9 cellular contexts compared by ENCODE assay signal in genomic region chr19:32652893-32653625, GRCh38. TPM values are rescaled to one million over a fixed set of nuclear protein-coding genes. Genes with fewer than 3 reads are reported as not detected.
DNase-seq lines count a peak whose midpoint lies in the region; ATAC-seq and TF ChIP-seq lines count a peak whose summit lies in the region.
"Had no signal": no experiment of that assay in that cellular context is flagged by ENCODE, and none has a peak within 500 bp of the region (broad histone marks: within the 10 kb centered on the region; RNA-seq: fewer than 3 reads in every experiment).

No MANE protein-coding gene starts in this region.

- WGBS in right lobe of liver (ENCODE audit: insufficient coverage, low coverage, low lambda C conversion rate, missing lambda C conversion rate), result 31% methylated on average over 12 of the region's 13 CpGs

- ATAC-seq in right lobe of liver (peak; percentile 80 to 89 (median 86)), HG03354 (IDR thresholded peaks at IDR 0.05; ENCODE audit: poor library complexity, severe bottlenecking, unreplicated experiment) (no peak), PC-3 (no peak)

- peaks cover 0 to 18% (median 4%) of the 10 kb centered on the region in 4 donors for H3K4me1 ChIP-seq in right lobe of liver
- no peaks in the 10 kb centered on the region for H3K4me1 ChIP-seq in PC-3 (ENCODE audit: insufficient read depth, low read length)

- no peaks in the 10 kb centered on the region for H3F3A ChIP-seq in PC-3 (ENCODE audit: low read length, unreplicated experiment)

- DNase-seq in NCI-H2227 treated with DMSO at 0.1 percent for 48 hours (lab: John Stamatoyannopoulos, UW) (peak; percentile 35), NCI-H2227 (lab: John Stamatoyannopoulos, UW; ENCODE audit: unreplicated experiment) (no peak), dermis blood vessel endothelial cell (peak; percentile 72), right lobe of liver (peak; percentile 82 to 93 (median 84)), ureter (ENCODE audit: low spot score) (peak; percentile 75), CD1c-positive myeloid dendritic cell (ENCODE audit: extremely low spot score) (no peak), PC-3 (no peak)
- DNase-seq: NCI-H1048 had no signal

- no peak overlapping the region for H3K4me2 ChIP-seq in PC-3 (ENCODE audit: low read length)

- H3K9me2 ChIP-seq in PC-3 (replicated peaks; ENCODE audit: low read length), result no peaks in the 10 kb centered on the region

- H3K79me2 ChIP-seq in PC-3 (ENCODE audit: low read length), result no peaks in the 10 kb centered on the region

- H3K27me3 ChIP-seq in right lobe of liver (no peaks in the 10 kb centered on the region), PC-3 (ENCODE audit: low read length) (no peaks in the 10 kb centered on the region)

- no peaks in the 10 kb centered on the region for H4K20me1 ChIP-seq in PC-3 (ENCODE audit: low read length)

- POLR2A ChIA-PET in PC-3 (lab: Charles Lee; ENCODE audit: unreplicated experiment), result no interaction called here

- BruUV-seq in PC-3 (replicated peaks; lab: Mats Ljungman, UMichigan), result no TSS peak

- TF ChIP-seq POLR2A in right lobe of liver (IDR thresholded peaks at IDR 0.05), result no peak

- H3K9me3 ChIP-seq in right lobe of liver, result no peaks in the 10 kb centered on the region
- H3K9me3 ChIP-seq in PC-3 (ENCODE audit: low read length), result no peaks in the 10 kb centered on the region

- CTCF ChIA-PET in PC-3 (lab: Charles Lee), result no interaction called here

- H3K36me3 ChIP-seq in right lobe of liver, result peaks cover 0 to 2% (median 0%) of the 10 kb centered on the region in 4 donors
- H3K36me3 ChIP-seq in PC-3 (ENCODE audit: low read depth, low read length), result no peaks in the 10 kb centered on the region

- intact Hi-C loops in right lobe of liver (cut with DNase I), result no loop called here
- intact Hi-C loops in PC-3 (cut with micrococcal nuclease), result no loop called here

- no peak for TF ChIP-seq CTCF in right lobe of liver (IDR thresholded peaks at IDR 0.05)
- no peak for TF ChIP-seq CTCF in PC-3 (conservative IDR thresholded peaks at IDR 0.05; ENCODE audit: low read depth, low read length)

- H3K9ac ChIP-seq in PC-3 (ENCODE audit: low read length), result no peak overlapping the region

- H3K4me3 ChIP-seq in right lobe of liver (no peak overlapping the region), PC-3 (ENCODE audit: low read length) (no peak overlapping the region)

- no peak overlapping the region for H2AFZ ChIP-seq in PC-3 (ENCODE audit: low read length)

- H3K27ac ChIP-seq in right lobe of liver (no peak overlapping the region), PC-3 (ENCODE audit: low read length) (no peak overlapping the region)

RNA-seq across cellular contexts. Expression of gene ANKRD27, which starts 21.9 kb away (rescaled TPM):
- total RNA-seq in dermis blood vessel endothelial cell (46.8 and 48.2 TPM in 2 replicates), right lobe of liver (10 to 100 TPM in 2 of 6 experiments, 1 to 10 TPM in 4; 7.6 to 12.5 (median 9.0) TPM), ureter (53.7 TPM), PC-3 (2014; rRNA removed) (14.3 and 17.0 TPM in 2 replicates)

RNA-seq across cellular contexts. Expression of gene RGS9BP, which starts 22.6 kb away (rescaled TPM):
- total RNA-seq in dermis blood vessel endothelial cell, result 0.34 and 0.65 TPM in 2 replicates
- under 1 TPM in 1 of 6 experiments, not detected in 5; 0.11 TPM for total RNA-seq in right lobe of liver
- 0.16 TPM for total RNA-seq in ureter
- total RNA-seq in PC-3 (2014; rRNA removed), result 1.3 and 1.6 TPM in 2 replicates

RNA-seq across cellular contexts. Expression of gene NUDT19, which starts 38.6 kb away (rescaled TPM):
- total RNA-seq in dermis blood vessel endothelial cell, result 9.2 and 12.1 TPM in 2 replicates
- 10 to 100 TPM in 1 of 6 experiments, 1 to 10 TPM in 5; 4.1 to 11.8 (median 7.2) TPM for total RNA-seq in right lobe of liver
- 17.0 TPM for total RNA-seq in ureter
- 13.3 TPM in 2 replicates for total RNA-seq in PC-3 (2014; rRNA removed)

Comparison
In these comparisons a context has a peak if more than half of its experiments do, and no peak if none do; other contexts are left out.
1. DNase-seq: peak in NCI-H2227 treated with DMSO at 0.1 percent for 48 hours (single experiment), dermis blood vessel endothelial cell (single experiment), right lobe of liver (3 of 3) and ureter (single experiment); none in NCI-H2227 (single experiment), CD1c-positive myeloid dendritic cell (single experiment) and PC-3 (single experiment).
2. ATAC-seq: peak in right lobe of liver (4 of 4); none in HG03354 (single experiment) and PC-3 (single experiment).